ENCODE assay signal across 8 cellular contexts in genomic region chr12:108838194-108839010, GRCh38. TPM values are rescaled to one million over a fixed set of nuclear protein-coding genes. Genes with fewer than 3 reads are reported as not detected.
DNase-seq lines count a peak whose midpoint lies in the region; ATAC-seq, FAIRE-seq and TF ChIP-seq lines count a peak whose summit lies in the region.

No MANE protein-coding gene starts in this region.

- RAD21 ChIA-PET in GM12878 (lab: Charles Lee; ENCODE audit: unreplicated experiment), result interaction anchor here (0.7 to 2.6 kb wide), 10 partner anchors 12 to 257 kb away, joined by 3 to 34 read pairs (median 6); partner anchors contain the start of genes SELPLG and SSH1

- dilution Hi-C loops in IMR-90 (cut with HindIII; ENCODE audit: low sequenced_read_pairs, unreplicated experiment), result no loop called here

- TF ChIP-seq POLR2A in IMR-90 (IDR thresholded peaks at IDR 0.05; ENCODE audit: low read depth, low read length) (peak; percentile 94; the same call in 1 of the 2 replicates), GM12878 (IDR thresholded peaks at IDR 0.05; ENCODE audit: low read depth, low read length) (peak; percentile 59; the same call in 1 of the 2 replicates)

- peak overlapping the region; percentile 86 for H4K5ac ChIP-seq in IMR-90 (ENCODE audit: low read depth, low read length)

- H3K4me3 ChIP-seq in IMR-90 (ENCODE audit: insufficient read depth, low read depth, low read length), result no peak overlapping the region
- no peak overlapping the region for H3K4me3 ChIP-seq in GM12878

- H2AK9ac ChIP-seq in IMR-90 (replicated peaks; ENCODE audit: low read depth, low read length, poor library complexity), result peak overlapping the region; percentile 91

- ATAC-seq in GM21529 (IDR thresholded peaks at IDR 0.05; ENCODE audit: unreplicated experiment), result peak; percentile 96
- peak; percentile 78 for ATAC-seq in IMR-90 (ENCODE audit: low read depth)
- ATAC-seq in GM12878, result peak; percentile 98

- H4K8ac ChIP-seq in IMR-90 (ENCODE audit: low read depth in 2 of 2, low read length in 2 of 2), result peak overlapping the region; percentile 88 to 98

- no peaks in the 10 kb centered on the region for H3K27me3 ChIP-seq in IMR-90 (ENCODE audit: control insufficient read depth, insufficient read depth, low read length)
- H3K27me3 ChIP-seq in GM12878 (replicated peaks in 1 of 2; ENCODE audit: control insufficient read depth in 2 of 2, insufficient read depth in 2 of 2, low read length in 1 of 2), result no peaks in the 10 kb centered on the region

- in situ Hi-C loops in IMR-90 (cut with MboI; ENCODE audit: low sequenced_read_pairs), result no loop called here
- in situ Hi-C loops in GM12878 (cut with MboI), result no loop called here

- intact Hi-C loops in IMR-90 (cut with micrococcal nuclease), result loop anchor here (1.0 kb wide), 1 partner anchor 17 kb away; no protein-coding TSS in a partner anchor
- intact Hi-C loops in GM12878 (cut with micrococcal nuclease; ENCODE audit: unreplicated experiment), result loop anchor here (2.0 kb wide), 1 partner anchor 16 kb away; no protein-coding TSS in a partner anchor

- H3K79me1 ChIP-seq in IMR-90 (ENCODE audit: low read depth in 1 of 2, low read length in 2 of 2), result peaks cover 27 to 72% of the 10 kb centered on the region in 2 experiments

- H2BK15ac ChIP-seq in IMR-90 (ENCODE audit: low read depth, low read length), result peak overlapping the region; percentile 90

- SMC1A ChIA-PET in GM12878 (lab: Charles Lee; ENCODE audit: uncharacterized antibody, unreplicated experiment), result interaction anchor here (0.7 to 4.2 kb wide), 12 partner anchors 9 to 266 kb away, joined by 3 to 44 read pairs (median 6); partner anchors contain the start of gene ALKBH2

- CTCF ChIA-PET in IMR-90 (lab: Yijun Ruan, JAX) (interaction anchor here (0.5 to 1.3 kb wide), 7 partner anchors 12 to 174 kb away, joined by 3 to 6 read pairs (median 3); no protein-coding TSS in a partner anchor), GM12878 (lab: Yijun Ruan, JAX) (interaction anchor here (0.8 to 3.7 kb wide), 6 partner anchors 12 to 175 kb away, joined by 3 to 26 read pairs (median 4); no protein-coding TSS in a partner anchor)

- H3K9ac ChIP-seq in IMR-90 (ENCODE audit: low read depth, low read length), result peak overlapping the region; percentile 61
- peak overlapping the region; percentile 49 for H3K9ac ChIP-seq in GM12878 (ENCODE audit: control insufficient read depth, insufficient read depth, low read length)

- peak overlapping the region; percentile 99 for H3K56ac ChIP-seq in IMR-90 (ENCODE audit: extremely low read depth, insufficient read depth, low read length)

- H3K9me1 ChIP-seq in IMR-90 (ENCODE audit: insufficient read depth, low read length), result peaks cover 37% of the 10 kb centered on the region

- H3K79me2 ChIP-seq in GM12878 (ENCODE audit: control insufficient read depth, insufficient read depth, low read length), result peaks cover 30% of the 10 kb centered on the region

- peak; percentile 68 for FAIRE-seq in GM12878 (lab: Jason Lieb, UNC)

- H3K18ac ChIP-seq in IMR-90 (ENCODE audit: low read depth, low read length), result peak overlapping the region; percentile 86

- no TSS peak for BruUV-seq in IMR-90 (replicated peaks; lab: Mats Ljungman, UMichigan)
- BruUV-seq in GM12878 (replicated peaks; lab: Mats Ljungman, UMichigan), result no TSS peak

- H2BK5ac ChIP-seq in IMR-90 (ENCODE audit: low read depth, low read length, poor library complexity, severe bottlenecking), result peak overlapping the region; percentile 98

- H2BK20ac ChIP-seq in IMR-90 (ENCODE audit: low read depth, low read length), result peak overlapping the region; percentile 98

- 4% methylated on average over 3 of the region's 14 CpGs; no CpG with 5 or more reads in 1 of the 2 experiments for WGBS in IMR-90 (ENCODE audit: extremely low coverage in 2 of 2, insufficient read length in 1 of 2), 2 experiments
- 39% methylated on average over 14 of the region's 14 CpGs for WGBS in GM12878 (ENCODE audit: insufficient coverage, insufficient replicate concordance, low lambda C conversion rate, missing lambda C conversion rate)

- peak; percentile 99 for DNase-seq in DMS53 treated with DMSO at 0.1 percent for 48 hours (lab: John Stamatoyannopoulos, UW; ENCODE audit: unreplicated experiment)
- DNase-seq in IMR-90, result peak; percentile 100
- DNase-seq in T-helper 22 cell (ENCODE audit: low read depth), result peak; percentile 48
- peak; percentile 91 for DNase-seq in GM12878 (ENCODE audit: low read depth, low spot score)
- peak; percentile 79 for DNase-seq in iPS-NIHi7 (ENCODE audit: extremely low spot score)
- peak; percentile 32 to 37 for DNase-seq in stimulated activated CD4-positive, alpha-beta T cell treated with anti-CD3 and anti-CD28 coated beads, Interleukin-1b, Interleukin-23, amount 100 ng/mL, for 4 hours (ENCODE audit: low read depth in 2 of 2)
- no peak for DNase-seq in NCI-H128 (lab: John Stamatoyannopoulos, UW; ENCODE audit: unreplicated experiment)

- TF ChIP-seq RAD21 in IMR-90 (IDR thresholded peaks at IDR 0.05; ENCODE audit: low read length) (peak; percentile 20), GM12878 (IDR thresholded peaks at IDR 0.05; ENCODE audit: insufficient read depth, low read depth, low read length) (no peak)

- peak overlapping the region; percentile 99 for H4K91ac ChIP-seq in IMR-90 (ENCODE audit: insufficient read depth, low read depth, low read length)

- H3K4me1 ChIP-seq in IMR-90 (ENCODE audit: control insufficient read depth, insufficient read depth, low read length) (peaks cover 48% of the 10 kb centered on the region), GM12878 (ENCODE audit: control insufficient read depth, insufficient read depth, low read length) (peaks cover 21% of the 10 kb centered on the region)

- H3K27ac ChIP-seq in IMR-90 (ENCODE audit: insufficient read depth, low read length) (peak overlapping the region; percentile 99), GM12878 (ENCODE audit: control insufficient read depth, insufficient read depth) (peak overlapping the region; percentile 90)

- H2AFZ ChIP-seq in IMR-90 (replicated peaks; ENCODE audit: low read length, poor library complexity) (peak overlapping the region; percentile 18), GM12878 (ENCODE audit: control insufficient read depth, low read depth, low read length) (peak overlapping the region; percentile 55; the same call in 1 of the 2 replicates)

- H3K23ac ChIP-seq in IMR-90 (ENCODE audit: low read depth, low read length), result peak overlapping the region; percentile 100

- TF ChIP-seq EP300 in GM12878 (IDR thresholded peaks at IDR 0.05; ENCODE audit: borderline replicate concordance in 1 of 2, control insufficient read depth in 1 of 2, low read depth in 2 of 2, low read length in 2 of 2), result peak; percentile 91 to 93

- peak overlapping the region; percentile 37 for H3K4me2 ChIP-seq in IMR-90 (ENCODE audit: low read depth, low read length)
- H3K4me2 ChIP-seq in GM12878 (ENCODE audit: control insufficient read depth, insufficient read depth), result peak overlapping the region; percentile 82

- no peaks in the 10 kb centered on the region; the same call in none of the 2 replicates for H4K20me1 ChIP-seq in IMR-90 (ENCODE audit: insufficient read depth, low read length)
- no peaks in the 10 kb centered on the region for H4K20me1 ChIP-seq in GM12878 (ENCODE audit: control insufficient read depth, insufficient read depth)

- peak overlapping the region; percentile 99 for H2BK120ac ChIP-seq in IMR-90 (ENCODE audit: low read depth, low read length)

- TF ChIP-seq CTCF in IMR-90 (conservative IDR thresholded peaks at IDR 0.05; ENCODE audit: low read depth, low read length) (no peak), GM12878 (IDR thresholded peaks at IDR 0.05 in 2 of 3, conservative IDR thresholded peaks at IDR 0.05 in 1 of 3; ENCODE audit: control insufficient read depth in 2 of 3, extremely low read depth in 1 of 3, insufficient read depth in 1 of 3, low read depth in 3 of 3, low read length in 3 of 3) (no peak)

- H3K4ac ChIP-seq in IMR-90 (ENCODE audit: low read depth, low read length), result peak overlapping the region; percentile 99

- H3K36me3 ChIP-seq in IMR-90 (ENCODE audit: control insufficient read depth, insufficient read depth, low read length), result peaks cover 43% of the 10 kb centered on the region
- H3K36me3 ChIP-seq in GM12878 (ENCODE audit: control insufficient read depth in 2 of 2, insufficient read depth in 2 of 2, low read length in 1 of 2), result peaks cover 12% of the 10 kb centered on the region in 2 experiments

- peak overlapping the region; percentile 100 for H2AK5ac ChIP-seq in IMR-90 (ENCODE audit: low read depth, low read length)

- POLR2A ChIA-PET in IMR-90 (lab: Charles Lee; ENCODE audit: unreplicated experiment) (interaction anchor here (0.5 to 1.3 kb wide), 6 partner anchors 10 to 37 kb away, joined by 3 to 11 read pairs (median 4); partner anchors contain the start of gene SSH1), GM12878 (lab: Charles Lee) (interaction anchor here (0.7 to 4.7 kb wide), 6 partner anchors 12 to 193 kb away, joined by 3 to 40 read pairs (median 4); no protein-coding TSS in a partner anchor)

- H3K9me3 ChIP-seq in IMR-90 (ENCODE audit: control insufficient read depth, insufficient read depth, low read length) (no peaks in the 10 kb centered on the region), GM12878 (replicated peaks; ENCODE audit: control insufficient read depth, insufficient read depth, low read length) (no peaks in the 10 kb centered on the region)

- peak overlapping the region; percentile 99 for H3K14ac ChIP-seq in IMR-90 (replicated peaks; ENCODE audit: low read depth, low read length)

RNA-seq across cellular contexts. Expression of gene SSH1, which starts 19.0 kb away (rescaled TPM):
- total RNA-seq in IMR-90 (2012; rRNA removed), result 16.7 and 17.6 TPM in 2 replicates
- polyA plus RNA-seq in IMR-90 (2012; rRNA removed), result 37.2 and 40.8 TPM in 2 replicates
- polyA plus RNA-seq in IMR-90 (2012; cell fraction: cytosol; rRNA removed), result 14.1 and 19.4 TPM in 2 replicates
- polyA plus RNA-seq in IMR-90 (2012; cell fraction: nucleus; rRNA removed; ENCODE audit: low replicate concordance), result 68.2 and 83.5 TPM in 2 replicates
- total RNA-seq in GM12878 (2013; cell fraction: nucleolus; rRNA removed), result 94.7 and 103 TPM in 2 replicates
- 7.1 and 7.2 TPM in 2 replicates for total RNA-seq in GM12878 (2014; rRNA removed)
- 5.6 and 7.3 TPM in 2 replicates for total RNA-seq in GM12878 (2014; rRNA removed; fragmentation: Illumina TruSeq; extraction: Trizol)
- total RNA-seq in GM12878 (2021), result 28.6 and 29.9 TPM in 2 replicates
- 5.3 TPM for polyA plus RNA-seq in GM12878 (2011; ENCODE audit: low read depth)
- polyA plus RNA-seq in GM12878 (2011; rRNA removed), result 17.7 and 23.7 TPM in 2 replicates
- 20.9 and 21.1 TPM in 2 replicates for polyA plus RNA-seq in GM12878 (2011; cell fraction: cytosol; rRNA removed)
- 27.3 and 35.4 TPM in 2 replicates for polyA plus RNA-seq in GM12878 (2011; cell fraction: nucleus; rRNA removed)
- polyA plus RNA-seq in GM12878 (2012), result 10.0 and 10.9 TPM in 2 replicates
- polyA plus RNA-seq in GM12878 (2014; fragmentation: Illumina TruSeq; extraction: Trizol), result 10.6 and 10.8 TPM in 2 replicates
- 1 to 10 TPM; 1.5 to 1.6 TPM for polyA plus RNA-seq in GM12878 (2014; fragmentation: Nextera tagmentation; extraction: Ambion mirVana)
- polyA plus RNA-seq in GM12878 (2014; rRNA removed), result 11.8 and 12.4 TPM in 2 replicates
- polyA plus RNA-seq in GM12878 (2016; fragmentation: Nextera tagmentation; extraction: Ambion mirVana), result 10 to 100 TPM; 12.1 to 12.7 TPM
- polyA minus RNA-seq in GM12878 (2011; rRNA and poly(A)+ RNA removed), result 33.6 and 36.7 TPM in 2 replicates
- polyA minus RNA-seq in GM12878 (2011; cell fraction: cytosol; rRNA and poly(A)+ RNA removed), result 11.8 and 12.2 TPM in 2 replicates
- 15.5 and 33.2 TPM in 2 replicates for polyA minus RNA-seq in GM12878 (2011; cell fraction: nucleus; rRNA and poly(A)+ RNA removed)

RNA-seq across cellular contexts. Expression of gene DAO, which starts 41.5 kb away (rescaled TPM):
- total RNA-seq in IMR-90 (2012; rRNA removed) (not detected in 2 replicates), GM12878 (2014; rRNA removed) (not detected in 2 replicates), GM12878 (2014; rRNA removed; fragmentation: Illumina TruSeq; extraction: Trizol) (not detected in 2 replicates), GM12878 (2021) (not detected in 2 replicates)
- polyA plus RNA-seq in IMR-90 (2012; rRNA removed) (not detected in 2 replicates), GM12878 (2011; rRNA removed) (0.15 TPM in 1 of 2 replicates, not detected in the other), GM12878 (2014; fragmentation: Illumina TruSeq; extraction: Trizol) (not detected in 2 replicates), GM12878 (2014; fragmentation: Nextera tagmentation; extraction: Ambion mirVana) (not detected), GM12878 (2014; rRNA removed) (not detected in 2 replicates), GM12878 (2016; fragmentation: Nextera tagmentation; extraction: Ambion mirVana) (not detected)
- polyA plus RNA-seq in IMR-90 (2012; cell fraction: cytosol; rRNA removed), result not detected in 2 replicates
- 0.11 TPM in 1 of 2 replicates, not detected in the other for polyA plus RNA-seq in IMR-90 (2012; cell fraction: nucleus; rRNA removed; ENCODE audit: low replicate concordance)
- total RNA-seq in GM12878 (2013; cell fraction: nucleolus; rRNA removed), result not detected in 2 replicates
- not detected for polyA plus RNA-seq in GM12878 (2011; ENCODE audit: low read depth)
- not detected in 2 replicates for polyA plus RNA-seq in GM12878 (2011; cell fraction: cytosol; rRNA removed)
- 0.23 and 0.30 TPM in 2 replicates for polyA plus RNA-seq in GM12878 (2011; cell fraction: nucleus; rRNA removed)
- not detected in 2 replicates for polyA plus RNA-seq in GM12878 (2012)
- polyA minus RNA-seq in GM12878 (2011; rRNA and poly(A)+ RNA removed), result not detected in 2 replicates
- polyA minus RNA-seq in GM12878 (2011; cell fraction: cytosol; rRNA and poly(A)+ RNA removed), result not detected in 2 replicates
- polyA minus RNA-seq in GM12878 (2011; cell fraction: nucleus; rRNA and poly(A)+ RNA removed), result not detected in 2 replicates
